In the genomic region with DNA sequence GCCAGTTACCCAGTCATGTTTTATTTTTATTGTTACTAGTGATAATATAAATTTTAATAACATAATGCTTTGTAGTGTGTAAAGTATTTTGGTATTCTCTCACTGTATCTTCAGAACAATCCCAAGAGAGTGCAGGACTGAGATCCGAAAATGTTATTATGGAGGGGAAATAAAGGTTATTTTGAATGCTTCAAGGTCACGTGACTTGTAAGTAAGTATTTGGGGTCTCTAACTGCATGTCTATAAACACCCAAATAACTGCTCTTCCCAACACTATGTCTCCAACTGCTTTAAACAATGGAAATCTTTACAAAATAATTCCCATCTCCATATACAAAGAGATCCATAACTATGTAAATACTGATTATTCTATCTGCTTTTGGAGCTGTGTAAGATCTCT, we compare ENCODE assay signal across 29 cellular contexts.
"Had no signal": no experiment of that assay in that cellular context is flagged by ENCODE, and none has a peak within 500 bp of the region (broad histone marks: within the 10 kb centered on the region; RNA-seq: fewer than 3 reads in every experiment).

No MANE protein-coding gene starts in this region.

- H3K27me3 Mint-ChIP-seq: dendritic cell treated with granulocyte-macrophage colony-stimulating factor and Interleukin-4, amounts not matched to agents 40 ng/mL and 50 ng/mL, for 4 days; effector memory CD8-positive, alpha-beta T cell had no signal

- H3K27ac Mint-ChIP-seq: dendritic cell treated with granulocyte-macrophage colony-stimulating factor and Interleukin-4, amounts not matched to agents 40 ng/mL and 50 ng/mL, for 4 days; effector memory CD8-positive, alpha-beta T cell; endodermal cell had no signal

- H3K27me3 ChIP-seq: colonic mucosa, dorsolateral prefrontal cortex, esophagus muscularis mucosa, esophagus squamous epithelium, foreskin keratinocyte, gastrocnemius medialis, gastroesophageal sphincter, heart left ventricle, heart right ventricle had no signal

- H3K4me3 ChIP-seq: colonic mucosa, coronary artery, dorsolateral prefrontal cortex, esophagus muscularis mucosa, esophagus squamous epithelium, gastrocnemius medialis, gastroesophageal sphincter, heart left ventricle, heart right ventricle had no signal

- H3K36me3 ChIP-seq: colonic mucosa, esophagus muscularis mucosa, esophagus squamous epithelium, gastrocnemius medialis, gastroesophageal sphincter, heart right ventricle had no signal

- H3K9me3 Mint-ChIP-seq: dendritic cell treated with granulocyte-macrophage colony-stimulating factor and Interleukin-4, amounts not matched to agents 40 ng/mL and 50 ng/mL, for 4 days; effector memory CD8-positive, alpha-beta T cell; endodermal cell had no signal

- H3K4me1 ChIP-seq: colonic mucosa, foreskin keratinocyte, gastrocnemius medialis had no signal

- H3K27ac ChIP-seq: colonic mucosa, coronary artery, epithelial cell of prostate, esophagus muscularis mucosa, esophagus squamous epithelium, foreskin keratinocyte, gastrocnemius medialis, gastroesophageal sphincter, heart left ventricle, heart right ventricle had no signal

- DNase-seq: colonic mucosa; cortex of kidney; dermis blood vessel endothelial cell; dorsolateral prefrontal cortex; effector CD4-positive, alpha-beta T cell; effector CD8-positive, alpha-beta T cell; effector memory CD4-positive, alpha-beta T cell; effector memory CD8-positive, alpha-beta T cell; endodermal cell; erythroblast; esophagus squamous epithelium; foreskin fibroblast; foreskin keratinocyte; foreskin melanocyte; gastrocnemius medialis; glutamatergic neuron; head of caudate nucleus; heart left ventricle; heart right ventricle had no signal

- H3K4me3 Mint-ChIP-seq: dendritic cell treated with granulocyte-macrophage colony-stimulating factor and Interleukin-4, amounts not matched to agents 40 ng/mL and 50 ng/mL, for 4 days; effector memory CD8-positive, alpha-beta T cell; endodermal cell had no signal

- FAIRE-seq: colon, endometrium, endothelial cell of umbilical vein, frontal cortex had no signal

- H3K9me3 ChIP-seq: colonic mucosa, esophagus muscularis mucosa, esophagus squamous epithelium, gastrocnemius medialis, gastroesophageal sphincter, heart left ventricle had no signal

- ATAC-seq: effector memory CD8-positive, alpha-beta T cell; esophagus mucosa; foreskin keratinocyte; gastrocnemius medialis; gastroesophageal sphincter; heart left ventricle; heart right ventricle had no signal
